ENCODE assay signal across 8 cellular contexts in genomic region chr14:23727566-23728335, GRCh38.
DNase-seq lines count a peak whose midpoint lies in the region; TF ChIP-seq lines count a peak whose summit lies in the region.

No MANE protein-coding gene starts in this region.

- TF ChIP-seq CTCF in Loucy (conservative IDR thresholded peaks at IDR 0.05; ENCODE audit: low read length): peak; percentile 63
- peak; percentile 26 for TF ChIP-seq CTCF in astrocyte of the cerebellum (IDR thresholded peaks at IDR 0.05; ENCODE audit: low read depth, low read length, missing control alignments)
- TF ChIP-seq CTCF in spleen (IDR thresholded peaks at IDR 0.05 in 8 of 11, conservative IDR thresholded peaks at IDR 0.05 in 3 of 11): peak in 4 of 11 experiments; percentile 11 to 43 (median 37)

- H3K27me3 ChIP-seq in Loucy (ENCODE audit: insufficient read depth, low read length, poor library complexity, severe bottlenecking) (no peaks in the 10 kb centered on the region), spleen (replicated peaks in 1 of 7) (no peaks in the 10 kb centered on the region)

- H3K4me3 ChIP-seq in Loucy (ENCODE audit: low read length, poor library complexity, severe bottlenecking): no peak overlapping the region
- H3K4me3 ChIP-seq in astrocyte of the cerebellum (ENCODE audit: low read depth, low read length): no peak overlapping the region
- no peak overlapping the region for H3K4me3 ChIP-seq in spleen

- H3F3A ChIP-seq in Loucy (ENCODE audit: low read depth): no peaks in the 10 kb centered on the region

- no peaks in the 10 kb centered on the region for H3K36me3 ChIP-seq in Loucy (ENCODE audit: insufficient read depth, low read length)
- no peaks in the 10 kb centered on the region for H3K36me3 ChIP-seq in spleen

- no peaks in the 10 kb centered on the region for H3K79me2 ChIP-seq in Loucy (ENCODE audit: insufficient read depth, low read length)

- intact Hi-C loops in spleen (cut with DNase I; ENCODE audit: low total_unique reads): no loop called here

- no peaks in the 10 kb centered on the region for H4K20me1 ChIP-seq in Loucy (ENCODE audit: insufficient read depth, low read length, poor library complexity, severe bottlenecking)

- DNase-seq in NCI-H2227 (lab: John Stamatoyannopoulos, UW; ENCODE audit: unreplicated experiment) (peak; percentile 32), NCI-H2227 treated with DMSO at 0.1 percent for 48 hours (lab: John Stamatoyannopoulos, UW) (no peak), astrocyte of the cerebellum (ENCODE audit: low read depth) (peak; percentile 4), kidney tubule cell (ENCODE audit: low spot score) (peak; percentile 80), NCI-H774 (lab: John Stamatoyannopoulos, UW) (no peak), NCI-H510A treated with DMSO at 0.1 percent for 48 hours (lab: John Stamatoyannopoulos, UW) (no peak), spleen (no peak)

- no peak overlapping the region for H3K27ac ChIP-seq in spleen

- no peaks in the 10 kb centered on the region for H3K9me2 ChIP-seq in Loucy (replicated peaks; ENCODE audit: low read depth, low read length)

- peak overlapping the region; percentile 62; the same call in 1 of the 2 replicates for H2AFZ ChIP-seq in Loucy (ENCODE audit: low read length)

- no peaks in the 10 kb centered on the region for H3K9me3 ChIP-seq in Loucy (ENCODE audit: insufficient read depth, low read depth, low read length)
- H3K9me3 ChIP-seq in spleen: no peaks in the 10 kb centered on the region

- H3K4me1 ChIP-seq in Loucy (ENCODE audit: insufficient read depth, low read length, poor library complexity, severe bottlenecking) (no peaks in the 10 kb centered on the region), spleen (no peaks in the 10 kb centered on the region)

- no peak for TF ChIP-seq POLR2A in spleen (IDR thresholded peaks at IDR 0.05)

- in situ Hi-C loops in astrocyte of the cerebellum (cut with HindIII; ENCODE audit: low sequenced_read_pairs): no loop called here

- no peak overlapping the region for H3K4me2 ChIP-seq in Loucy (ENCODE audit: low read depth, low read length, poor library complexity, severe bottlenecking)

- 81 to 93% (median 85%) methylated on average over 5 of the region's 5 CpGs for WGBS in spleen, 5 donors

- H3K9ac ChIP-seq in Loucy (ENCODE audit: low read depth, low read length, poor library complexity, severe bottlenecking): no peak overlapping the region

Comparison
In these comparisons a context has a peak if more than half of its experiments do, and no peak if none do; other contexts are left out.
1. DNase-seq: peak in NCI-H2227 (single experiment), astrocyte of the cerebellum (single experiment) and kidney tubule cell (single experiment); none in NCI-H2227 treated with DMSO at 0.1 percent for 48 hours (single experiment), NCI-H774 (single experiment), NCI-H510A treated with DMSO at 0.1 percent for 48 hours (single experiment) and spleen (single experiment).